12 cellular contexts compared by ENCODE assay signal in genomic region chr10:117439243-117439912, GRCh38.
A peak's percentile ranks its signal among the peaks of the same experiment; 100 is the strongest.
DNase-seq lines count a peak whose midpoint lies in the region; ATAC-seq and TF ChIP-seq lines count a peak whose summit lies in the region.
"Had no signal": no experiment of that assay in that cellular context is flagged by ENCODE, and none has a peak within 500 bp of the region (broad histone marks: within the 10 kb centered on the region; RNA-seq: fewer than 3 reads in every experiment).

No MANE protein-coding gene starts in this region.

- intact Hi-C loops in PC-3 (cut with micrococcal nuclease) = no loop called here

- no peak for TF ChIP-seq CTCF in PC-3 (conservative IDR thresholded peaks at IDR 0.05; ENCODE audit: low read depth, low read length)
- no peak for TF ChIP-seq CTCF in fibroblast of the aortic adventitia (IDR thresholded peaks at IDR 0.05; ENCODE audit: insufficient read depth, low read length)
- no peak for TF ChIP-seq CTCF in omental fat pad (IDR thresholded peaks at IDR 0.05)

- H3K4me2 ChIP-seq in PC-3 (ENCODE audit: low read length) = no peak overlapping the region

- DNase-seq in AG20443 (ENCODE audit: low spot score) (peak; percentile 90), PC-3 (peak; percentile 64), fibroblast of the aortic adventitia (ENCODE audit: low read depth) (peak; percentile 93), omental fat pad (ENCODE audit: low spot score) (no peak), NCI-H1436 (lab: John Stamatoyannopoulos, UW) (no peak)
- DNase-seq in stimulated activated naive CD4-positive, alpha-beta T cell treated with Interleukin-2 at 50 U/mL for 16 hours (lab: John Stamatoyannopoulos, UW) = no peak
- DNase-seq: CD4-positive, CD25-positive, alpha-beta regulatory T cell; foreskin melanocyte; NCI-H1417 treated with DMSO at 0.1 percent for 48 hours; right lobe of liver had no signal

- CTCF ChIA-PET in PC-3 (lab: Charles Lee) = no interaction called here

- H3F3A ChIP-seq in PC-3 (ENCODE audit: low read length, unreplicated experiment) = no peaks in the 10 kb centered on the region

- no peak for ATAC-seq in PC-3
- peak; percentile 73 for ATAC-seq in omental fat pad (ENCODE audit: low FRiP score)
- no peak for ATAC-seq in HG02884 (IDR thresholded peaks at IDR 0.05; ENCODE audit: unreplicated experiment)
- no peak for ATAC-seq in GM19328 (IDR thresholded peaks at IDR 0.05; ENCODE audit: unreplicated experiment)

- no peak overlapping the region for H3K9ac ChIP-seq in PC-3 (ENCODE audit: low read length)

- H3K27ac ChIP-seq in PC-3 (ENCODE audit: low read length) = no peak overlapping the region
- H3K27ac ChIP-seq: right lobe of liver had no signal

- H4K20me1 ChIP-seq in PC-3 (ENCODE audit: low read length) = no peaks in the 10 kb centered on the region

- no TSS peak for BruUV-seq in PC-3 (replicated peaks; lab: Mats Ljungman, UMichigan)

- no peaks in the 10 kb centered on the region for H3K9me3 ChIP-seq in PC-3 (ENCODE audit: low read length)
- H3K9me3 ChIP-seq: right lobe of liver had no signal

- peaks cover 13% of the 10 kb centered on the region for H3K4me1 ChIP-seq in PC-3 (ENCODE audit: insufficient read depth, low read length)
- H3K4me1 ChIP-seq: right lobe of liver had no signal

- H2AFZ ChIP-seq in PC-3 (ENCODE audit: low read length) = no peak overlapping the region

- H3K4me3 ChIP-seq in PC-3 (ENCODE audit: low read length) = no peak overlapping the region
- no peak overlapping the region for H3K4me3 ChIP-seq in fibroblast of the aortic adventitia (ENCODE audit: low read depth, low read length)
- H3K4me3 ChIP-seq: right lobe of liver had no signal

- POLR2A ChIA-PET in PC-3 (lab: Charles Lee; ENCODE audit: unreplicated experiment) = no interaction called here

- no peaks in the 10 kb centered on the region; the same call in 1 of the 2 replicates for H3K36me3 ChIP-seq in PC-3 (ENCODE audit: low read depth, low read length)
- H3K36me3 ChIP-seq: right lobe of liver had no signal

- H3K27me3 ChIP-seq in PC-3 (ENCODE audit: low read length) = no peaks in the 10 kb centered on the region
- H3K27me3 ChIP-seq: right lobe of liver had no signal

- H3K79me2 ChIP-seq in PC-3 (ENCODE audit: low read length) = no peaks in the 10 kb centered on the region

- H3K9me2 ChIP-seq in PC-3 (replicated peaks; ENCODE audit: low read length) = no peaks in the 10 kb centered on the region

Comparison
In these comparisons a context has a peak if more than half of its experiments do, and no peak if none do; other contexts are left out.
1. DNase-seq: peak in AG20443 (single experiment), PC-3 (single experiment) and fibroblast of the aortic adventitia (single experiment); none in omental fat pad (single experiment), NCI-H1436 (single experiment) and stimulated activated naive CD4-positive, alpha-beta T cell treated with Interleukin-2 at 50 U/mL for 16 hours (single experiment).